8 cellular contexts compared by ENCODE assay signal in the genomic region with DNA sequence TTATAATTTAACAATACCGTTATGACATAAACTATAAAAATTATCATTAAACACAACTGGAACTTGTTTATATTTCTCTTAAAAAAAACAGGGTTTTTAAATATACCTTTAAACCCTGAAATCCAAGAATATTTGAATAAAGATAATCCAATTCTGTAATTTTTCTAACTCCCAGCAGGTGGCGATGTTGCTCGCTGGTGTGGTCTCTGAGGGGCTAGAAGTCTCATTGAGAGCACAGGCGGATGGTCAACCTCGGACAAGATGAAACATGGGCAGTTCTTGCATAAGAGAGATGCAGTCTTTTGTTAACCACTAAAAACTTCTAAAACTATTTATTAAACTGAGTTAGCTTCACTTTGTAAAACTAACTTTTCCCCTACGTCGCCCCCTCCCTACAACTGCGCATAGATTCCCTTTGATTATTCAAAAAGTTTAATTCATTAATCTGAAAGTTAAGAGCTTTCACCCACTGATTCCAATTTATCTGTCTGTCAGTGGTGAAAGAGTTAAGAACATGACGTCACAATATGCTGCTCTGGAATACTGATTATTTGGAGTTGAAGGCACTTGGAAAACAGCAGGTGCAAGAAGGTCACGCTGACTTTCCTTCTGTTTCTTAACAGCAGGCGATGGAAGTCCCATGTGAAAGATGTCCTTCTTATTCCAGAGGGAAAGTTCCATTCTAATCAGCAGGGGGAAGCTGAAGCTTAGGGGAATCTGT. TPM values are rescaled to one million over a fixed set of nuclear protein-coding genes. Genes with fewer than 3 reads are reported as not detected.
DNase-seq lines count a peak whose midpoint lies in the region; ATAC-seq, FAIRE-seq and TF ChIP-seq lines count a peak whose summit lies in the region.

No MANE protein-coding gene starts in this region.

- H3K9ac ChIP-seq in K562 (ENCODE audit: insufficient read depth in 1 of 2, low read depth in 2 of 2, low read length in 2 of 2) = no peak overlapping the region

- CTCF ChIA-PET in K562 (lab: Yijun Ruan, JAX; ENCODE audit: low intra/inter-chr PET ratio) = interaction anchor here (0.7 to 2.8 kb wide), 5 partner anchors 159 to 785 kb away, joined by 3 to 27 read pairs (median 6); no protein-coding TSS in a partner anchor

- no peak overlapping the region for H3K4me2 ChIP-seq in K562 (ENCODE audit: insufficient read depth, low read length)

- H3K4me3 ChIP-seq in K562 (no peak overlapping the region), skeletal muscle cell (ENCODE audit: low read depth, low read length) (no peak overlapping the region)

- TF ChIP-seq CTCF in K562 (IDR thresholded peaks at IDR 0.05 in 2 of 3, conservative IDR thresholded peaks at IDR 0.05 in 1 of 3; ENCODE audit: insufficient read depth in 2 of 3, low read depth in 1 of 3, low read length in 3 of 3) = peak; percentile 79 to 86 (median 81)

- DNase-seq in DMS53 (lab: John Stamatoyannopoulos, UW) (peak; percentile 69), HS-5 (ENCODE audit: low read depth) (peak; percentile 20), RKO (ENCODE audit: low spot score) (peak; percentile 63), K562 (ENCODE audit: extremely low read depth in 1 of 4, low spot score in 3 of 4) (peak; percentile 42 to 67 (median 58)), hypothalamus (lab: John Stamatoyannopoulos, UW) (peak in 44 of 51 donors; percentile 2 to 77 (median 24)), skeletal muscle cell (ENCODE audit: low read depth) (peak; percentile 48)

- 19% methylated on average over 11 of the region's 11 CpGs for WGBS in K562 (ENCODE audit: insufficient coverage, low coverage, missing lambda C conversion rate)

- no peaks in the 10 kb centered on the region; a peak in 1 of 5 replicates for H3K27me3 ChIP-seq in K562 (ENCODE audit: control insufficient read depth in 2 of 2, insufficient read depth in 2 of 2, low read length in 2 of 2)

- POLR2A ChIA-PET in K562 (lab: Yijun Ruan, JAX) = no interaction called here

- H3K27ac ChIP-seq in K562 (ENCODE audit: extremely low read depth, low read depth, low read length) = no peak overlapping the region

- no peak for TF ChIP-seq EP300 in K562 (IDR thresholded peaks at IDR 0.05; ENCODE audit: low read length)

- H3K9me3 ChIP-seq in K562 (replicated peaks; ENCODE audit: control insufficient read depth, insufficient read depth, low read depth, low read length) = no peaks in the 10 kb centered on the region

- peak; percentile 72 to 80 for TF ChIP-seq RAD21 in K562 (CRISPR knock-in tag; conservative IDR thresholded peaks at IDR 0.05 in 1 of 2, IDR thresholded peaks at IDR 0.05 in 1 of 2)

- no peaks in the 10 kb centered on the region for H3K36me3 ChIP-seq in K562 (ENCODE audit: control insufficient read depth, insufficient read depth, low read length)

- no peaks in the 10 kb centered on the region for H3K9me1 ChIP-seq in K562 (ENCODE audit: control insufficient read depth, insufficient read depth, low read length)

- no peaks in the 10 kb centered on the region for H3K4me1 ChIP-seq in K562 (replicated peaks in 1 of 2; ENCODE audit: control insufficient read depth in 2 of 2, insufficient read depth in 2 of 2, low read length in 2 of 2)

- H4K20me1 ChIP-seq in K562 (replicated peaks; ENCODE audit: control insufficient read depth, insufficient read depth, low read length) = no peaks in the 10 kb centered on the region

- in situ Hi-C loops in K562 (cut with MboI) = loop anchor here (5.0 to 10.0 kb wide), 2 partner anchors 163 to 535 kb away; no protein-coding TSS in a partner anchor

- peak; percentile 75 for FAIRE-seq in K562 (lab: Jason Lieb, UNC)

- no peaks in the 10 kb centered on the region for H3K79me2 ChIP-seq in K562 (ENCODE audit: control insufficient read depth, insufficient read depth, low read length)

- TF ChIP-seq POLR2A in K562 (conservative IDR thresholded peaks at IDR 0.05) = no peak

- intact Hi-C loops in K562 (cut with micrococcal nuclease) = loop anchor here (1.0 to 5.0 kb wide), 3 partner anchors 160 to 533 kb away; no protein-coding TSS in a partner anchor

- no peak overlapping the region for H2AFZ ChIP-seq in K562 (ENCODE audit: low read depth, low read length)

- no TSS peak for BruUV-seq in K562 (replicated peaks; lab: Mats Ljungman, UMichigan)

- ATAC-seq in K562 (peak; percentile 77), GM18873 (IDR thresholded peaks at IDR 0.05; ENCODE audit: low FRiP score, unreplicated experiment) (no peak), HG02798 (IDR thresholded peaks at IDR 0.05; ENCODE audit: poor library complexity, unreplicated experiment) (no peak)

TF ChIP-seq in K562, 482 proteins besides CTCF, POLR2A, EP300 and RAD21:
- TF ChIP-seq ATF1 (CRISPR knock-in tag; IDR thresholded peaks at IDR 0.05) = no peak
- peak; percentile 57 for TF ChIP-seq ATF1 (tag; IDR thresholded peaks at IDR 0.05)
- TF ChIP-seq, protein P1, sequence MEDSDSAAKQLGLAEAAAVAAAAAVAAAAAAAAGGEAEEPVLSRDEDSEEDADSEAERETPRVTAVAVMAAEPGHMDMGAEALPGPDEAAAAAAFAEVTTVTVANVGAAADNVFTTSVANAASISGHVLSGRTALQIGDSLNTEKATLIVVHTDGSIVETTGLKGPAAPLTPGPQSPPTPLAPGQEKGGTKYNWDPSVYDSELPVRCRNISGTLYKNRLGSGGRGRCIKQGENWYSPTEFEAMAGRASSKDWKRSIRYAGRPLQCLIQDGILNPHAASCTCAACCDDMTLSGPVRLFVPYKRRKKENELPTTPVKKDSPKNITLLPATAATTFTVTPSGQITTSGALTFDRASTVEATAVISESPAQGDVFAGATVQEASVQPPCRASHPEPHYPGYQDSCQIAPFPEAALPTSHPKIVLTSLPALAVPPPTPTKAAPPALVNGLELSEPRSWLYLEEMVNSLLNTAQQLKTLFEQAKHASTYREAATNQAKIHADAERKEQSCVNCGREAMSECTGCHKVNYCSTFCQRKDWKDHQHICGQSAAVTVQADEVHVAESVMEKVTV (CRISPR knock-in tag; IDR thresholded peaks at IDR 0.05) = peak; percentile 71
- no peak for TF ChIP-seq RNF2 (IDR thresholded peaks at IDR 0.05)
- TF ChIP-seq SMC3 (conservative IDR thresholded peaks at IDR 0.05; ENCODE audit: insufficient read depth, low read depth, low read length) = peak; percentile 63; the same call in 1 of the 2 replicates
- no peak for TF ChIP-seq DDX20 (tag; IDR thresholded peaks at IDR 0.05; ENCODE audit: low read depth)
- TF ChIP-seq HNRNPUL1 (IDR thresholded peaks at IDR 0.05; ENCODE audit: low read length) = no peak
- TF ChIP-seq, protein P2, sequence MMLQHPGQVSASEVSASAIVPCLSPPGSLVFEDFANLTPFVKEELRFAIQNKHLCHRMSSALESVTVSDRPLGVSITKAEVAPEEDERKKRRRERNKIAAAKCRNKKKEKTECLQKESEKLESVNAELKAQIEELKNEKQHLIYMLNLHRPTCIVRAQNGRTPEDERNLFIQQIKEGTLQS (IDR thresholded peaks at IDR 0.05) = 0 out of 2 replicates have a peak, but pooled peaks have one; percentile 24
- TF ChIP-seq, protein P2 (CRISPR knock-in tag; conservative IDR thresholded peaks at IDR 0.05) = no peak
TF ChIP-seq in K562: peak in this region for 4.

RNA-seq across cellular contexts. Expression of a gene that starts 29.5 kb away (rescaled TPM):
- total RNA-seq in K562 (2011; cell fraction: chromatin; rRNA removed; ENCODE audit: low replicate concordance) = not detected in 2 replicates
- total RNA-seq in K562 (2011; cell fraction: nucleolus; rRNA removed) = not detected in 2 replicates
- total RNA-seq in K562 (2011; cell fraction: nucleoplasm; rRNA removed) = not detected in 2 replicates
- total RNA-seq in K562 (2014; rRNA removed) = not detected in 2 replicates
- not detected in 2 replicates for total RNA-seq in K562 (2014; rRNA removed; fragmentation: Illumina TruSeq; extraction: Trizol)
- not detected in 2 replicates for total RNA-seq in K562 (2015; rRNA removed; fragmentation: Illumina TruSeq; extraction: Trizol)
- total RNA-seq in K562 (2021) = not detected in 2 replicates
- not detected in 2 replicates for polyA plus RNA-seq in K562 (2011; rRNA removed)
- not detected in 2 replicates for polyA plus RNA-seq in K562 (2011; cell fraction: cytosol; rRNA removed)
- polyA plus RNA-seq in K562 (2011; cell fraction: nucleus; rRNA removed) = not detected in 2 replicates
- polyA plus RNA-seq in K562 (2012) = not detected in 2 replicates
- not detected in 2 replicates for polyA plus RNA-seq in K562 (2014; fragmentation: Illumina TruSeq; extraction: Trizol)
- not detected for polyA plus RNA-seq in K562 (2014; fragmentation: Nextera tagmentation; extraction: Ambion mirVana)
- not detected in 2 replicates for polyA plus RNA-seq in K562 (2014; rRNA removed)
- polyA minus RNA-seq in K562 (2011; rRNA and poly(A)+ RNA removed) = not detected in 2 replicates
- polyA minus RNA-seq in K562 (2011; cell fraction: cytosol; rRNA and poly(A)+ RNA removed) = not detected in 2 replicates
- not detected in 2 replicates for polyA minus RNA-seq in K562 (2011; cell fraction: nucleus; rRNA and poly(A)+ RNA removed)
